2 cellular contexts compared by ENCODE assay signal in genomic region chr7:2106506-2106905, GRCh38.
A peak's percentile ranks its signal among the peaks of the same experiment; 100 is the strongest.
TF ChIP-seq lines count a peak whose summit lies in the region.

No MANE protein-coding gene starts in this region.

TF ChIP-seq in IMR-90, 13 proteins besides CTCF, POLR2A, EP300 and RAD21 (continued from another document):
- TF ChIP-seq ELK1 (IDR thresholded peaks at IDR 0.05; ENCODE audit: borderline replicate concordance, low read depth, low read length) (no peak), CEBPB (IDR thresholded peaks at IDR 0.05; ENCODE audit: low read depth, low read length) (no peak), MXI1 (IDR thresholded peaks at IDR 0.05; ENCODE audit: borderline replicate concordance, low read depth, low read length) (no peak), CHD1 (IDR thresholded peaks at IDR 0.05; ENCODE audit: low read depth, low read length) (no peak), SMC3 (IDR thresholded peaks at IDR 0.05; ENCODE audit: low read depth, low read length) (no peak), RFX5 (IDR thresholded peaks at IDR 0.05; ENCODE audit: low read depth, low read length) (no peak), NFE2L2 (IDR thresholded peaks at IDR 0.05; ENCODE audit: low read depth, low read length) (no peak), MAZ (IDR thresholded peaks at IDR 0.05; ENCODE audit: borderline replicate concordance, low read depth, low read length) (no peak), MAFK (IDR thresholded peaks at IDR 0.05; ENCODE audit: low read depth, low read length) (no peak), RCOR1 (IDR thresholded peaks at IDR 0.05; ENCODE audit: insufficient replicate concordance, low read length) (no peak), BHLHE40 (IDR thresholded peaks at IDR 0.05; ENCODE audit: low read depth, low read length) (no peak)
- TF ChIP-seq, protein P1, sequence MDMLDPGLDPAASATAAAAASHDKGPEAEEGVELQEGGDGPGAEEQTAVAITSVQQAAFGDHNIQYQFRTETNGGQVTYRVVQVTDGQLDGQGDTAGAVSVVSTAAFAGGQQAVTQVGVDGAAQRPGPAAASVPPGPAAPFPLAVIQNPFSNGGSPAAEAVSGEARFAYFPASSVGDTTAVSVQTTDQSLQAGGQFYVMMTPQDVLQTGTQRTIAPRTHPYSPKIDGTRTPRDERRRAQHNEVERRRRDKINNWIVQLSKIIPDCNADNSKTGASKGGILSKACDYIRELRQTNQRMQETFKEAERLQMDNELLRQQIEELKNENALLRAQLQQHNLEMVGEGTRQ (IDR thresholded peaks at IDR 0.05; ENCODE audit: low read depth, low read length), result no peak

TF ChIP-seq in K562, 482 proteins besides CTCF, POLR2A, EP300 and RAD21:
- peak; percentile 14 for TF ChIP-seq POLR2G (IDR thresholded peaks at IDR 0.05; ENCODE audit: low read depth, low read length)
- TF ChIP-seq ZNF766 (CRISPR knock-in tag; conservative IDR thresholded peaks at IDR 0.05), result no peak
